In the genomic region with DNA sequence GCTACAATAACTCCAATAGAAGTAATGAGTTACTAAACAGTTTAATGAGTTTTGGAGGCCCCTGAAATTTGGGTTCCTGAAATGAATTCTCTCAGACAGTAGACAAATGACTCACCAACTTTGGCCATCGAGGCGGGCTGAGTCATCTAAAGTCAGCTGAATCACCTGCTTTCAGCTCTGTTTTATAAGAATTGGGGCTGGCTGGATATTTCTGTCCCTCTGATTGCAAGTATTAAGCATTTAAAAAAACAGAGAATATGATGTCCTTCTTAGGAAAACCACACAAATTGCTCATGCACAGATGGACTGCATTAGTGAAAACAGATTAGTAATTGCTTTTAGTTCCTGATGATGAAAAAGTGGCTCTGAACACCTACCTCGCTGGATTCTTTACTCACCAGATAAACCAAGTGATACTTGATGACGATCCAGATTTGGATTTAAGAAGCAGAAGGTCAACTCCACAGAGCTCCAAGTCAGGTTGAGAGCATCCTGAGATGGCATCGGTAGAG, we compare ENCODE assay signal across 8 cellular contexts. TPM values are rescaled to one million over a fixed set of nuclear protein-coding genes. Genes with fewer than 3 reads are reported as not detected.
DNase-seq lines count a peak whose midpoint lies in the region; ATAC-seq lines count a peak whose summit lies in the region.

No MANE protein-coding gene starts in this region.

- H3K4me3 Mint-ChIP-seq in activated T-cell treated with anti-CD3 and anti-CD28 coated beads, Interleukin-2, amount 50 U/mL, for 4 hours, result peak overlapping the region; percentile 65

- H3K9me3 Mint-ChIP-seq in activated T-cell treated with anti-CD3 and anti-CD28 coated beads, Interleukin-2, amount 50 U/mL, for 4 hours, result peaks cover 8% of the 10 kb centered on the region

- H3K27me3 Mint-ChIP-seq in activated T-cell treated with anti-CD3 and anti-CD28 coated beads, Interleukin-2, amount 50 U/mL, for 4 hours (ENCODE audit: low read depth), result peaks cover 2% of the 10 kb centered on the region

- ATAC-seq in GM21529 (IDR thresholded peaks at IDR 0.05; ENCODE audit: unreplicated experiment), result peak; percentile 93
- peak; percentile 84 to 87 for ATAC-seq in activated T-cell treated with anti-CD3 and anti-CD28 coated beads, Interleukin-2, amount 50 U/mL, for 4 hours

- peak; percentile 75 for DNase-seq in COLO829 (ENCODE audit: low spot score)
- DNase-seq in HT1080 (ENCODE audit: low read depth), result peak; percentile 98
- peak; percentile 53 for DNase-seq in activated T-cell treated with anti-CD3 and anti-CD28 coated beads, Interleukin-2, amount 50 U/mL, for 4 hours
- DNase-seq in glomerular visceral epithelial cell (ENCODE audit: extremely low spot score), result peak; percentile 96
- DNase-seq in stimulated activated CD4-positive, alpha-beta T cell treated with anti-CD3 and anti-CD28 coated beads, Interleukin-4, amount 100 ng/mL, for 1 hour, result peak; percentile 62
- no peak for DNase-seq in GDM1 (lab: John Stamatoyannopoulos, UW)
- DNase-seq in NCI-H748 (lab: John Stamatoyannopoulos, UW; ENCODE audit: unreplicated experiment), result no peak

- H3K36me3 Mint-ChIP-seq in activated T-cell treated with anti-CD3 and anti-CD28 coated beads, Interleukin-2, amount 50 U/mL, for 4 hours (ENCODE audit: insufficient read depth), result peaks cover 3% of the 10 kb centered on the region

- H3K4me1 Mint-ChIP-seq in activated T-cell treated with anti-CD3 and anti-CD28 coated beads, Interleukin-2, amount 50 U/mL, for 4 hours (ENCODE audit: low read depth), result peaks cover 29% of the 10 kb centered on the region

RNA-seq across cellular contexts. Expression of a gene that starts 59.1 kb away (rescaled TPM):
- total RNA-seq in HT1080 (2014; rRNA removed; shearing (Covaris generic)), result 8.2 and 8.8 TPM in 2 replicates
- polyA plus RNA-seq in HT1080 (2015; cell fraction: cytosol; rRNA removed), result 6.2 and 7.4 TPM in 2 replicates
- polyA plus RNA-seq in HT1080 (2015; cell fraction: nucleus; rRNA removed), result 5.9 and 6.4 TPM in 2 replicates
- total RNA-seq in activated T-cell treated with anti-CD3 and anti-CD28 coated beads, Interleukin-2, amount 50 U/mL, for 4 hours, result 1 to 10 TPM; 1.3 to 3.4 (median 1.7) TPM

Comparison
In these comparisons a context has a peak if more than half of its experiments do, and no peak if none do; other contexts are left out.
1. DNase-seq: peak in COLO829 (single experiment), HT1080 (single experiment), activated T-cell treated with anti-CD3 and anti-CD28 coated beads, Interleukin-2, amount 50 U/mL, for 4 hours (single experiment), glomerular visceral epithelial cell (single experiment) and stimulated activated CD4-positive, alpha-beta T cell treated with anti-CD3 and anti-CD28 coated beads, Interleukin-4, amount 100 ng/mL, for 1 hour (single experiment); none in GDM1 (single experiment) and NCI-H748 (single experiment).